In the genomic region with DNA sequence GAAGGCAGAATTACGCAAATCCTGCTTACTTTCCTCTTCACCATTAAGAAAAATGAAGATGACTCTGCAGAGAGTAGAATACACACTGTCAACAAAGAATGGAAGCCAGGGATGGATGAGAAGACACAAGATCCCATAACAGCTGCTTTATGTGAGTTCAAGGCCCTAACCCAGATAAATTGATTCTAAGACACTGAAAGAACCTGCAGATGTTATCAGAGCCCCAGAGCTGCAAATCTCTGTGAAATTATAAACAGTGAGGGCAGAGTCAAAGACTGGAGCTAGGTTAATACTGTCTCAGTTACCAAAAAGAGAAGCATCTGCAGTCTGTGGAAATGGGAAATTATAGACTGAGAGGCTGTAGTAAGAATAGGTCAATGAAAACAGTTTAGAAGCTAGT, we compare ENCODE assay signal across 7 cellular contexts.
"Had no signal": no experiment of that assay in that cellular context is flagged by ENCODE, and none has a peak within 500 bp of the region (broad histone marks: within the 10 kb centered on the region; RNA-seq: fewer than 3 reads in every experiment).

No MANE protein-coding gene starts in this region.

- H2AFZ ChIP-seq: GM23248 had no signal

- H3K36me3 ChIP-seq: HAP-1 had no signal

- H3K4me3 ChIP-seq: GM23248, HAP-1 had no signal

- H3K27ac ChIP-seq: GM23248, HL-60 had no signal

- H3K4me1 ChIP-seq: HAP-1 had no signal

- H3K9me3 ChIP-seq: HAP-1 had no signal

- DNase-seq: GM23248, GOT3, H7, HFFc6, KBM-7 had no signal

- H3K9ac ChIP-seq: GM23248 had no signal
